ENCODE assay signal across 12 cellular contexts in the genomic region with DNA sequence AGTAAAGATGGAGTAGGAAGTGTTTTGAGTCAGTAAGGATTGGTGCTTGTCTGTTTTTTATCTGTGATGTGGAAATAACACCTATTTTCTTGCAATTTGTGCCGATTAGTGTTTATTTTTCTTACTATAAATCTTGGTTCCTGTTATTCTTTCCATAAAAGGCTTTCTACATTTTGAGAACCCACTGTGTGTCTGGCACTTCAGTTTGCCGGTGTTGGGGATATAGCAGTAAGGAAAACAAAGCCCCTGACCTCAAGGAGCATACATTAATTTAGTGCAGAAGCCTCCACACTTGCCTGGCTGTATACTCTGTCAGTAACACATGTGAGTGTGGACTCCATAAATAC. TPM values are rescaled to one million over a fixed set of nuclear protein-coding genes. Genes with fewer than 3 reads are reported as not detected.
DNase-seq lines count a peak whose midpoint lies in the region; ATAC-seq, FAIRE-seq and TF ChIP-seq lines count a peak whose summit lies in the region.
"Had no signal": no experiment of that assay in that cellular context is flagged by ENCODE, and none has a peak within 500 bp of the region (broad histone marks: within the 10 kb centered on the region; RNA-seq: fewer than 3 reads in every experiment).

No MANE protein-coding gene starts in this region.

- peak overlapping the region; percentile 84 for H3K27ac Mint-ChIP-seq in activated T-cell treated with anti-CD3 and anti-CD28 coated beads, Interleukin-2, amount 50 U/mL, for 24 hours

- intact Hi-C loops in Panc1 (cut with micrococcal nuclease; ENCODE audit: unreplicated experiment) (no loop called here), kidney (cut with DNase I) (no loop called here)

- H4K20me1 ChIP-seq in smooth muscle cell (ENCODE audit: low read depth), result peaks cover 98% of the 10 kb centered on the region

- H3K4me3 ChIP-seq in Panc1 (ENCODE audit: low read depth in 2 of 2, low read length in 2 of 2) (no peak overlapping the region), brain microvascular endothelial cell (ENCODE audit: low read depth, low read length) (no peak overlapping the region), smooth muscle cell (no peak overlapping the region), kidney (ENCODE audit: low read length in 2 of 2) (no peak overlapping the region), HAP-1 (no peak overlapping the region)

- no TSS peak for BruUV-seq in Panc1 (replicated peaks; lab: Mats Ljungman, UMichigan)

- FAIRE-seq in kidney (lab: Jason Lieb, UNC), result no peak

- peaks cover 17% of the 10 kb centered on the region for H3K4me1 ChIP-seq in Panc1 (ENCODE audit: control insufficient read depth, insufficient read depth, low read length)
- H3K4me1 ChIP-seq in smooth muscle cell (ENCODE audit: low read depth), result no peaks in the 10 kb centered on the region
- H3K4me1 ChIP-seq in kidney (ENCODE audit: control insufficient read depth in 1 of 2, insufficient read depth in 1 of 2, low read depth in 1 of 2, low read length in 2 of 2), result no peaks in the 10 kb centered on the region
- H3K4me1 ChIP-seq in HAP-1, result no peaks in the 10 kb centered on the region

- H3K9ac ChIP-seq in smooth muscle cell (ENCODE audit: low read depth) (no peak overlapping the region), kidney (ENCODE audit: low read length in 2 of 2) (no peak overlapping the region)

- peaks cover 28% of the 10 kb centered on the region for H3F3A ChIP-seq in smooth muscle cell (ENCODE audit: low read depth)

- no peaks in the 10 kb centered on the region for H3K9me3 Mint-ChIP-seq in activated T-cell treated with anti-CD3 and anti-CD28 coated beads, Interleukin-2, amount 50 U/mL, for 24 hours
- H3K9me3 Mint-ChIP-seq in activated T-cell treated with anti-CD3 and anti-CD28 coated beads, Interleukin-2, amount 50 U/mL, for 4 hours, result no peaks in the 10 kb centered on the region

- H3K27ac ChIP-seq in Panc1 (ENCODE audit: low read length), result peak overlapping the region; percentile 36; the same call in 1 of the 2 replicates
- peak overlapping the region; percentile 80 for H3K27ac ChIP-seq in brain microvascular endothelial cell
- peak overlapping the region; percentile 68 for H3K27ac ChIP-seq in smooth muscle cell (ENCODE audit: low read depth)
- H3K27ac ChIP-seq in kidney (ENCODE audit: low read depth in 2 of 2, low read length in 2 of 2), result no peak overlapping the region

- H3K9me3 ChIP-seq in Panc1 (ENCODE audit: control insufficient read depth, insufficient read depth, low read depth, low read length) (no peaks in the 10 kb centered on the region), smooth muscle cell (replicated peaks; ENCODE audit: low read depth) (no peaks in the 10 kb centered on the region), kidney (ENCODE audit: control insufficient read depth in 1 of 2, low read length in 2 of 2) (no peaks in the 10 kb centered on the region), HAP-1 (no peaks in the 10 kb centered on the region)

- H3K36me3 ChIP-seq in Panc1 (ENCODE audit: control insufficient read depth, insufficient read depth, low read length), result peaks cover 31% of the 10 kb centered on the region
- H3K36me3 ChIP-seq in brain microvascular endothelial cell (replicated peaks), result peaks cover 41% of the 10 kb centered on the region
- peaks cover 6% of the 10 kb centered on the region for H3K36me3 ChIP-seq in smooth muscle cell (ENCODE audit: low read depth)
- H3K36me3 ChIP-seq in kidney (ENCODE audit: control insufficient read depth in 1 of 2, insufficient read depth in 2 of 2, low read length in 2 of 2), result peaks cover 24 to 30% of the 10 kb centered on the region in 2 donors
- peaks cover 71% of the 10 kb centered on the region for H3K36me3 ChIP-seq in HAP-1 (replicated peaks)

- H3K4me3 Mint-ChIP-seq in activated T-cell treated with anti-CD3 and anti-CD28 coated beads, Interleukin-2, amount 50 U/mL, for 24 hours, result no peak overlapping the region
- no peak overlapping the region for H3K4me3 Mint-ChIP-seq in activated T-cell treated with anti-CD3 and anti-CD28 coated beads, Interleukin-2, amount 50 U/mL, for 4 hours

- CTCF ChIA-PET in Panc1 (lab: Charles Lee), result no interaction called here

- no peak overlapping the region for H2AFZ ChIP-seq in smooth muscle cell (ENCODE audit: low read depth)

- TF ChIP-seq CTCF in Panc1 (IDR thresholded peaks at IDR 0.05) (no peak), brain microvascular endothelial cell (IDR thresholded peaks at IDR 0.05; ENCODE audit: low read depth, low read length, missing control alignments) (no peak), smooth muscle cell (IDR thresholded peaks at IDR 0.05; ENCODE audit: borderline replicate concordance, insufficient read depth, poor library complexity, severe bottlenecking) (no peak), kidney (IDR thresholded peaks at IDR 0.05; ENCODE audit: borderline replicate concordance, extremely low read depth, insufficient read depth) (no peak)

- H3K27me3 Mint-ChIP-seq in activated T-cell treated with anti-CD3 and anti-CD28 coated beads, Interleukin-2, amount 50 U/mL, for 24 hours, result no peaks in the 10 kb centered on the region
- no peaks in the 10 kb centered on the region for H3K27me3 Mint-ChIP-seq in activated T-cell treated with anti-CD3 and anti-CD28 coated beads, Interleukin-2, amount 50 U/mL, for 4 hours (ENCODE audit: low read depth)

- H3K79me2 ChIP-seq in smooth muscle cell (ENCODE audit: low read depth), result peaks cover 43% of the 10 kb centered on the region

- H3K4me1 Mint-ChIP-seq in activated T-cell treated with anti-CD3 and anti-CD28 coated beads, Interleukin-2, amount 50 U/mL, for 24 hours (ENCODE audit: low read depth), result peaks cover 52% of the 10 kb centered on the region
- peaks cover 37% of the 10 kb centered on the region for H3K4me1 Mint-ChIP-seq in activated T-cell treated with anti-CD3 and anti-CD28 coated beads, Interleukin-2, amount 50 U/mL, for 4 hours (ENCODE audit: low read depth)

- ATAC-seq in activated T-cell treated with anti-CD3 and anti-CD28 coated beads, Interleukin-2, amount 50 U/mL, for 4 hours, result no peak
- ATAC-seq in Panc1, result no peak
- ATAC-seq: Right ventricle myocardium inferior had no signal

- WGBS in smooth muscle cell (ENCODE audit: low lambda C conversion rate), result 51% methylated on average over 2 of the region's 2 CpGs

- no peak for DNase-seq in activated T-cell treated with anti-CD3 and anti-CD28 coated beads, Interleukin-2, amount 50 U/mL, for 24 hours
- no peak for DNase-seq in activated T-cell treated with anti-CD3 and anti-CD28 coated beads, Interleukin-2, amount 50 U/mL, for 4 hours
- DNase-seq in Panc1 (ENCODE audit: low read depth, low spot score), result no peak
- DNase-seq in brain microvascular endothelial cell, result no peak
- no peak for DNase-seq in smooth muscle cell (lab: John Stamatoyannopoulos, UW; ENCODE audit: unreplicated experiment)
- no peak for DNase-seq in kidney
- no peak for DNase-seq in HAP-1 (ENCODE audit: low spot score in 2 of 2)
- no peak for DNase-seq in activated CD4-positive, alpha-beta T cell treated with anti-CD3 and anti-CD28 coated beads, Interleukin-2, amount 50 U/mL, for 48 hours
- DNase-seq: NCI-H1048, NCI-H446 treated with DMSO at 0.1 percent for 48 hours, posterior cingulate gyrus had no signal

- H3K4me2 ChIP-seq in smooth muscle cell, result no peak overlapping the region

- POLR2A ChIA-PET in Panc1 (lab: Charles Lee), result interaction anchor here (0.7 kb wide), 1 partner anchor 14 kb away, joined by 3 read pairs; no protein-coding TSS in a partner anchor

- in situ Hi-C loops in Panc1 (cut with HindIII; ENCODE audit: low pct_unique_long_range_greater_than_20kb, low sequenced_read_pairs) (no loop called here), brain microvascular endothelial cell (cut with HindIII; ENCODE audit: low pct_ligation_motif_present, low sequenced_read_pairs) (no loop called here), HAP-1 (cut with MboI; ENCODE audit: low sequenced_read_pairs) (no loop called here)

- H3K27me3 ChIP-seq in Panc1 (ENCODE audit: control insufficient read depth, insufficient read depth, low read length) (no peaks in the 10 kb centered on the region), brain microvascular endothelial cell (replicated peaks) (no peaks in the 10 kb centered on the region), smooth muscle cell (ENCODE audit: low read depth) (no peaks in the 10 kb centered on the region), HAP-1 (ENCODE audit: low read depth) (no peaks in the 10 kb centered on the region)

- peaks cover 84% of the 10 kb centered on the region for H3K36me3 Mint-ChIP-seq in activated T-cell treated with anti-CD3 and anti-CD28 coated beads, Interleukin-2, amount 50 U/mL, for 24 hours (ENCODE audit: low read depth)
- peaks cover 43% of the 10 kb centered on the region for H3K36me3 Mint-ChIP-seq in activated T-cell treated with anti-CD3 and anti-CD28 coated beads, Interleukin-2, amount 50 U/mL, for 4 hours (ENCODE audit: insufficient read depth)

RNA-seq across cellular contexts. Expression of a gene that starts 35.6 kb away (rescaled TPM):
- total RNA-seq in activated T-cell treated with anti-CD3 and anti-CD28 coated beads, Interleukin-2, amount 50 U/mL, for 4 hours, result 1 to 10 TPM; 8.1 to 8.9 (median 8.4) TPM
- total RNA-seq in Panc1 (2021; ENCODE audit: unreplicated experiment) (19.7 TPM), smooth muscle cell (15.6 and 17.8 TPM in 2 replicates), kidney (37.7 TPM)
- 23.8 TPM for polyA plus RNA-seq in Panc1 (2012; ENCODE audit: insufficient read length)
- polyA plus RNA-seq in smooth muscle cell (7.0 and 8.5 TPM in 2 replicates), kidney (ENCODE audit: insufficient read depth, low read depth, low replicate concordance) (5.5 TPM)

RNA-seq across cellular contexts. Expression of a gene that starts 46.5 kb away (rescaled TPM):
- 100 to 1,000 TPM; 126 to 134 (median 129) TPM for total RNA-seq in activated T-cell treated with anti-CD3 and anti-CD28 coated beads, Interleukin-2, amount 50 U/mL, for 4 hours
- 152 TPM for total RNA-seq in Panc1 (2021; ENCODE audit: unreplicated experiment)
- 230 TPM for polyA plus RNA-seq in Panc1 (2012; ENCODE audit: insufficient read length)
- total RNA-seq in smooth muscle cell, result 90.9 and 97.6 TPM in 2 replicates
- polyA plus RNA-seq in smooth muscle cell, result 63.0 and 69.9 TPM in 2 replicates
- total RNA-seq in kidney, result 114 TPM
- polyA plus RNA-seq in kidney (ENCODE audit: insufficient read depth, low read depth, low replicate concordance), result 49.3 TPM

Comparison
In these comparisons a context has a peak if more than half of its experiments do, and no peak if none do; other contexts are left out.
1. H3K27ac ChIP-seq: peak in Panc1 (single experiment), brain microvascular endothelial cell (single experiment) and smooth muscle cell (single experiment); none in kidney (0 of 2).